ENCODE assay signal across 8 cellular contexts in genomic region chr18:79987566-79987965, GRCh38. TPM values are rescaled to one million over a fixed set of nuclear protein-coding genes. Genes with fewer than 3 reads are reported as not detected.
DNase-seq lines count a peak whose midpoint lies in the region; ATAC-seq, FAIRE-seq and TF ChIP-seq lines count a peak whose summit lies in the region.

No MANE protein-coding gene starts in this region.

- peak overlapping the region; percentile 78 for H3K4me3 ChIP-seq in HAP-1
- peak overlapping the region; percentile 52 for H3K4me3 ChIP-seq in right cardiac atrium (ENCODE audit: low read length)
- peak overlapping the region; percentile 75 to 87 for H3K4me3 ChIP-seq in small intestine (ENCODE audit: low read depth in 1 of 2, low read length in 2 of 2)

- no peak for ATAC-seq in right cardiac atrium
- no peak for ATAC-seq in GM18520 (IDR thresholded peaks at IDR 0.05; ENCODE audit: unreplicated experiment)
- no peak for ATAC-seq in GM18909 (IDR thresholded peaks at IDR 0.05; ENCODE audit: poor library complexity, unreplicated experiment)
- ATAC-seq in HG03175 (IDR thresholded peaks at IDR 0.05; ENCODE audit: unreplicated experiment): no peak

- intact Hi-C loops in right cardiac atrium (cut with DNase I): no loop called here

- H3K36me3 ChIP-seq in HAP-1 (replicated peaks): peaks cover 31% of the 10 kb centered on the region
- H3K36me3 ChIP-seq in small intestine (ENCODE audit: control insufficient read depth in 2 of 2, insufficient read depth in 2 of 2, low read length in 2 of 2): peaks cover 3 to 4% of the 10 kb centered on the region in 2 donors

- H3K27ac ChIP-seq in VCaP (peak overlapping the region; percentile 93), right cardiac atrium (ENCODE audit: low read length) (no peak overlapping the region), small intestine (ENCODE audit: low read depth in 1 of 2, low read length in 1 of 2) (no peak overlapping the region)

- FAIRE-seq in small intestine (lab: Jason Lieb, UNC): no peak

- WGBS in right cardiac atrium: under 1% methylated on average over 6 of the region's 6 CpGs
- WGBS in small intestine, 3 donors: 0 to 1% (median 1%) methylated on average over 6 of the region's 6 CpGs

- H3K4me1 ChIP-seq in HAP-1 (peaks cover 8% of the 10 kb centered on the region), right cardiac atrium (ENCODE audit: control insufficient read depth, insufficient read depth, low read length) (peaks cover 3% of the 10 kb centered on the region), small intestine (ENCODE audit: control insufficient read depth in 2 of 2, insufficient read depth in 1 of 2, low read depth in 1 of 2, low read length in 1 of 2) (peaks cover 0 to 11% of the 10 kb centered on the region in 2 donors)

- in situ Hi-C loops in HAP-1 (cut with MboI; ENCODE audit: low sequenced_read_pairs): no loop called here

- no peaks in the 10 kb centered on the region for H3K9me3 ChIP-seq in HAP-1
- no peaks in the 10 kb centered on the region for H3K9me3 ChIP-seq in right cardiac atrium (ENCODE audit: control insufficient read depth, low read length)
- H3K9me3 ChIP-seq in small intestine (ENCODE audit: control insufficient read depth, low read depth): no peaks in the 10 kb centered on the region

- H3K27me3 ChIP-seq in HAP-1 (ENCODE audit: low read depth): no peaks in the 10 kb centered on the region
- H3K27me3 ChIP-seq in right cardiac atrium (ENCODE audit: control insufficient read depth, insufficient read depth): no peaks in the 10 kb centered on the region
- no peaks in the 10 kb centered on the region for H3K27me3 ChIP-seq in small intestine (ENCODE audit: control insufficient read depth in 2 of 2, insufficient read depth in 2 of 2, low read length in 2 of 2)

- no peak for DNase-seq in HAP-1 (ENCODE audit: low spot score in 2 of 2)
- DNase-seq in right cardiac atrium: no peak
- DNase-seq in small intestine: peak; percentile 14
- DNase-seq in central memory CD4-positive, alpha-beta T cell: no peak

- no peak for TF ChIP-seq CTCF in VCaP (conservative IDR thresholded peaks at IDR 0.05)

RNA-seq across cellular contexts. Expression of gene TXNL4A, which starts 0.8 kb away (rescaled TPM):
- 100 to 1,000 TPM in 1 of 4 donors, 10 to 100 TPM in 3; 69.7 to 104 (median 94.7) TPM for total RNA-seq in right cardiac atrium
- polyA plus RNA-seq in right cardiac atrium (91.9 TPM), small intestine (10 to 100 TPM; 73.8 to 74.5 (median 74.3) TPM)

RNA-seq across cellular contexts. Expression of gene HSBP1L1, which starts 23.1 kb away (rescaled TPM):
- 10 to 100 TPM in 3 of 4 donors, 1 to 10 TPM in 1; 9.9 to 14.6 (median 11.1) TPM for total RNA-seq in right cardiac atrium
- polyA plus RNA-seq in right cardiac atrium (18.8 TPM), small intestine (10 to 100 TPM; 11.9 to 57.7 (median 19.5) TPM)

RNA-seq across cellular contexts. Expression of gene SLC66A2, which starts 36.1 kb away (rescaled TPM):
- total RNA-seq in right cardiac atrium: 10 to 100 TPM; 24.7 to 40.0 (median 29.8) TPM
- polyA plus RNA-seq in right cardiac atrium: 27.0 TPM
- polyA plus RNA-seq in small intestine: 10 to 100 TPM; 15.0 to 30.3 (median 17.8) TPM

RNA-seq across cellular contexts. Expression of gene RBFA, which starts 46.7 kb away (rescaled TPM):
- 10 to 100 TPM; 10.3 to 15.2 (median 12.8) TPM for total RNA-seq in right cardiac atrium
- polyA plus RNA-seq in right cardiac atrium (13.6 TPM), small intestine (10 to 100 TPM in 2 of 3 donors, 1 to 10 TPM in 1; 8.1 to 30.4 (median 22.5) TPM)
